Comparison of ENCODE assay signal across 1 cellular context in genomic region chr19:48965033-48965805, GRCh38.
TF ChIP-seq lines count a peak whose summit lies in the region.

TSS of gene FTL (plus strand) at chr19:48965309. CDS start at chr19:48965508, 199 bp downstream.

TF ChIP-seq in HepG2, 621 proteins besides CTCF, POLR2A, EP300 and RAD21 (continued from another document and continues in another):
- TF ChIP-seq, protein P1, sequence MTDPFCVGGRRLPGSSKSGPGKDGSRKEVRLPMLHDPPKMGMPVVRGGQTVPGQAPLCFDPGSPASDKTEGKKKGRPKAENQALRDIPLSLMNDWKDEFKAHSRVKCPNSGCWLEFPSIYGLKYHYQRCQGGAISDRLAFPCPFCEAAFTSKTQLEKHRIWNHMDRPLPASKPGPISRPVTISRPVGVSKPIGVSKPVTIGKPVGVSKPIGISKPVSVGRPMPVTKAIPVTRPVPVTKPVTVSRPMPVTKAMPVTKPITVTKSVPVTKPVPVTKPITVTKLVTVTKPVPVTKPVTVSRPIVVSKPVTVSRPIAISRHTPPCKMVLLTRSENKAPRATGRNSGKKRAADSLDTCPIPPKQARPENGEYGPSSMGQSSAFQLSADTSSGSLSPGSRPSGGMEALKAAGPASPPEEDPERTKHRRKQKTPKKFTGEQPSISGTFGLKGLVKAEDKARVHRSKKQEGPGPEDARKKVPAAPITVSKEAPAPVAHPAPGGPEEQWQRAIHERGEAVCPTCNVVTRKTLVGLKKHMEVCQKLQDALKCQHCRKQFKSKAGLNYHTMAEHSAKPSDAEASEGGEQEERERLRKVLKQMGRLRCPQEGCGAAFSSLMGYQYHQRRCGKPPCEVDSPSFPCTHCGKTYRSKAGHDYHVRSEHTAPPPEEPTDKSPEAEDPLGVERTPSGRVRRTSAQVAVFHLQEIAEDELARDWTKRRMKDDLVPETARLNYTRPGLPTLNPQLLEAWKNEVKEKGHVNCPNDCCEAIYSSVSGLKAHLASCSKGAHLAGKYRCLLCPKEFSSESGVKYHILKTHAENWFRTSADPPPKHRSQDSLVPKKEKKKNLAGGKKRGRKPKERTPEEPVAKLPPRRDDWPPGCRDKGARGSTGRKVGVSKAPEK (CRISPR knock-in tag; IDR thresholded peaks at IDR 0.05; ENCODE audit: borderline replicate concordance), result no peak
- 0 out of 2 replicates have a peak, but pooled peaks have one; percentile 41 for TF ChIP-seq ZNF251 (CRISPR knock-in tag; IDR thresholded peaks at IDR 0.05)
- TF ChIP-seq CSRNP2 (CRISPR knock-in tag; conservative IDR thresholded peaks at IDR 0.05; ENCODE audit: low read depth), result no peak
- TF ChIP-seq, protein P2, sequence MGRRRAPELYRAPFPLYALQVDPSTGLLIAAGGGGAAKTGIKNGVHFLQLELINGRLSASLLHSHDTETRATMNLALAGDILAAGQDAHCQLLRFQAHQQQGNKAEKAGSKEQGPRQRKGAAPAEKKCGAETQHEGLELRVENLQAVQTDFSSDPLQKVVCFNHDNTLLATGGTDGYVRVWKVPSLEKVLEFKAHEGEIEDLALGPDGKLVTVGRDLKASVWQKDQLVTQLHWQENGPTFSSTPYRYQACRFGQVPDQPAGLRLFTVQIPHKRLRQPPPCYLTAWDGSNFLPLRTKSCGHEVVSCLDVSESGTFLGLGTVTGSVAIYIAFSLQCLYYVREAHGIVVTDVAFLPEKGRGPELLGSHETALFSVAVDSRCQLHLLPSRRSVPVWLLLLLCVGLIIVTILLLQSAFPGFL (CRISPR knock-in tag; IDR thresholded peaks at IDR 0.05), result no peak
- TF ChIP-seq ZFP1 (CRISPR knock-in tag; IDR thresholded peaks at IDR 0.05), result no peak
- TF ChIP-seq KMT2B (CRISPR knock-in tag; IDR thresholded peaks at IDR 0.05), result peak; percentile 71
- peak; percentile 71; the same call in 1 of the 2 replicates for TF ChIP-seq PRDM15 (CRISPR knock-in tag; IDR thresholded peaks at IDR 0.05)
- TF ChIP-seq CHD2 (IDR thresholded peaks at IDR 0.05; ENCODE audit: low read depth, low read length), result 0 out of 2 replicates have a peak, but pooled peaks have one; percentile 18
- peak; percentile 12; the same call in 1 of the 2 replicates for TF ChIP-seq TCF7 (IDR thresholded peaks at IDR 0.05; ENCODE audit: low read depth)
- peak; percentile 96 for TF ChIP-seq MAF1 (CRISPR knock-in tag; IDR thresholded peaks at IDR 0.05; ENCODE audit: borderline replicate concordance)
- peak; percentile 68; the same call in 1 of the 2 replicates for TF ChIP-seq ZNF639 (CRISPR knock-in tag; conservative IDR thresholded peaks at IDR 0.05)
- TF ChIP-seq ZKSCAN5 (CRISPR knock-in tag; IDR thresholded peaks at IDR 0.05), result no peak
- no peak for TF ChIP-seq ATF7 (IDR thresholded peaks at IDR 0.05)
- peak; percentile 31 for TF ChIP-seq ATF7 (CRISPR knock-in tag; IDR thresholded peaks at IDR 0.05)
- TF ChIP-seq GATAD2A (CRISPR knock-in tag; IDR thresholded peaks at IDR 0.05), result peak; percentile 54
- TF ChIP-seq REPIN1 (CRISPR knock-in tag; IDR thresholded peaks at IDR 0.05; ENCODE audit: borderline replicate concordance, low read depth), result peak; percentile 93
- TF ChIP-seq, protein P3, sequence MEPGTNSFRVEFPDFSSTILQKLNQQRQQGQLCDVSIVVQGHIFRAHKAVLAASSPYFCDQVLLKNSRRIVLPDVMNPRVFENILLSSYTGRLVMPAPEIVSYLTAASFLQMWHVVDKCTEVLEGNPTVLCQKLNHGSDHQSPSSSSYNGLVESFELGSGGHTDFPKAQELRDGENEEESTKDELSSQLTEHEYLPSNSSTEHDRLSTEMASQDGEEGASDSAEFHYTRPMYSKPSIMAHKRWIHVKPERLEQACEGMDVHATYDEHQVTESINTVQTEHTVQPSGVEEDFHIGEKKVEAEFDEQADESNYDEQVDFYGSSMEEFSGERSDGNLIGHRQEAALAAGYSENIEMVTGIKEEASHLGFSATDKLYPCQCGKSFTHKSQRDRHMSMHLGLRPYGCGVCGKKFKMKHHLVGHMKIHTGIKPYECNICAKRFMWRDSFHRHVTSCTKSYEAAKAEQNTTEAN (CRISPR knock-in tag; conservative IDR thresholded peaks at IDR 0.05), result no peak; the same call in 1 of the 2 replicates
- TF ChIP-seq NAIF1 (CRISPR knock-in tag; IDR thresholded peaks at IDR 0.05; ENCODE audit: borderline replicate concordance), result peak; percentile 77; the same call in 1 of the 2 replicates
- TF ChIP-seq ZNF235 (CRISPR knock-in tag; IDR thresholded peaks at IDR 0.05; ENCODE audit: borderline replicate concordance), result no peak
- TF ChIP-seq DPF2 (CRISPR knock-in tag; IDR thresholded peaks at IDR 0.05; ENCODE audit: borderline replicate concordance, low read depth), result no peak
- TF ChIP-seq STAT6 (CRISPR knock-in tag; IDR thresholded peaks at IDR 0.05; ENCODE audit: borderline replicate concordance), result no peak; the same call in 1 of the 2 replicates
- peak; percentile 76; the same call in 1 of the 2 replicates for TF ChIP-seq ZNF274 (CRISPR knock-in tag; IDR thresholded peaks at IDR 0.05)
- TF ChIP-seq SMAD1 (CRISPR knock-in tag; IDR thresholded peaks at IDR 0.05; ENCODE audit: borderline replicate concordance, low read depth), result peak; percentile 33; the same call in 1 of the 2 replicates
- TF ChIP-seq ZNF605 (CRISPR knock-in tag; IDR thresholded peaks at IDR 0.05), result peak; percentile 93
- TF ChIP-seq ZNF431 (CRISPR knock-in tag; IDR thresholded peaks at IDR 0.05; ENCODE audit: borderline replicate concordance, low read depth), result peak; percentile 86; the same call in 1 of the 2 replicates
- TF ChIP-seq IRF2 (CRISPR knock-in tag; IDR thresholded peaks at IDR 0.05), result peak; percentile 44
- 0 out of 2 replicates have a peak, but pooled peaks have one; percentile 63 for TF ChIP-seq SIN3B (IDR thresholded peaks at IDR 0.05; ENCODE audit: low read length)
- TF ChIP-seq, protein P4, sequence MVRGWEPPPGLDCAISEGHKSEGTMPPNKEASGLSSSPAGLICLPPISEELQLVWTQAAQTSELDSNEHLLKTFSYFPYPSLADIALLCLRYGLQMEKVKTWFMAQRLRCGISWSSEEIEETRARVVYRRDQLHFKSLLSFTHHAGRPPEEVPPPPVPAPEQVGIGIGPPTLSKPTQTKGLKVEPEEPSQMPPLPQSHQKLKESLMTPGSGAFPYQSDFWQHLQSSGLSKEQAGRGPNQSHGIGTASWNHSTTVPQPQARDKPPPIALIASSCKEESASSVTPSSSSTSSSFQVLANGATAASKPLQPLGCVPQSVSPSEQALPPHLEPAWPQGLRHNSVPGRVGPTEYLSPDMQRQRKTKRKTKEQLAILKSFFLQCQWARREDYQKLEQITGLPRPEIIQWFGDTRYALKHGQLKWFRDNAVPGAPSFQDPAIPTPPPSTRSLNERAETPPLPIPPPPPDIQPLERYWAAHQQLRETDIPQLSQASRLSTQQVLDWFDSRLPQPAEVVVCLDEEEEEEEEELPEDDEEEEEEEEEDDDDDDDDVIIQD (CRISPR knock-in tag; IDR thresholded peaks at IDR 0.05; ENCODE audit: low read depth), result peak; percentile 29; the same call in 1 of the 2 replicates
- TF ChIP-seq MATR3 (CRISPR knock-in tag; IDR thresholded peaks at IDR 0.05), result no peak
- TF ChIP-seq ZNF234 (CRISPR knock-in tag; conservative IDR thresholded peaks at IDR 0.05), result peak; percentile 87
- TF ChIP-seq SNRNP70 (IDR thresholded peaks at IDR 0.05; ENCODE audit: low read depth, low read length), result no peak
- TF ChIP-seq ZNF260 (CRISPR knock-in tag; IDR thresholded peaks at IDR 0.05; ENCODE audit: borderline replicate concordance, low read depth), result no peak
- TF ChIP-seq, protein P5, sequence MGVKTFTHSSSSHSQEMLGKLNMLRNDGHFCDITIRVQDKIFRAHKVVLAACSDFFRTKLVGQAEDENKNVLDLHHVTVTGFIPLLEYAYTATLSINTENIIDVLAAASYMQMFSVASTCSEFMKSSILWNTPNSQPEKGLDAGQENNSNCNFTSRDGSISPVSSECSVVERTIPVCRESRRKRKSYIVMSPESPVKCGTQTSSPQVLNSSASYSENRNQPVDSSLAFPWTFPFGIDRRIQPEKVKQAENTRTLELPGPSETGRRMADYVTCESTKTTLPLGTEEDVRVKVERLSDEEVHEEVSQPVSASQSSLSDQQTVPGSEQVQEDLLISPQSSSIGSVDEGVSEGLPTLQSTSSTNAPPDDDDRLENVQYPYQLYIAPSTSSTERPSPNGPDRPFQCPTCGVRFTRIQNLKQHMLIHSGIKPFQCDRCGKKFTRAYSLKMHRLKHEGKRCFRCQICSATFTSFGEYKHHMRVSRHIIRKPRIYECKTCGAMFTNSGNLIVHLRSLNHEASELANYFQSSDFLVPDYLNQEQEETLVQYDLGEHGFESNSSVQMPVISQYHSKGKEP (CRISPR knock-in tag; IDR thresholded peaks at IDR 0.05), result peak; percentile 78; the same call in 1 of the 2 replicates
- peak; percentile 62 for TF ChIP-seq YY1 (IDR thresholded peaks at IDR 0.05; ENCODE audit: insufficient read depth, insufficient replicate concordance, low read depth, low read length)
- no peak for TF ChIP-seq CENPT (CRISPR knock-in tag; IDR thresholded peaks at IDR 0.05; ENCODE audit: low read depth)
- peak; percentile 97 for TF ChIP-seq E2F2 (CRISPR knock-in tag; IDR thresholded peaks at IDR 0.05; ENCODE audit: borderline replicate concordance)
- TF ChIP-seq ZNF691 (CRISPR knock-in tag; IDR thresholded peaks at IDR 0.05; ENCODE audit: borderline replicate concordance, low read depth), result peak; percentile 50; the same call in 1 of the 2 replicates
- TF ChIP-seq MTF2 (CRISPR knock-in tag; IDR thresholded peaks at IDR 0.05; ENCODE audit: borderline replicate concordance), result no peak
